Comparison of ENCODE assay signal across 21 cellular contexts in genomic region chr5:89520771-89521170, GRCh38.
DNase-seq lines count a peak whose midpoint lies in the region; FAIRE-seq and TF ChIP-seq lines count a peak whose summit lies in the region.
"Had no signal": no experiment of that assay in that cellular context is flagged by ENCODE, and none has a peak within 500 bp of the region (broad histone marks: within the 10 kb centered on the region; RNA-seq: fewer than 3 reads in every experiment).

No MANE protein-coding gene starts in this region.

- H3K4me1 Mint-ChIP-seq in neural crest cell (no peaks in the 10 kb centered on the region), osteocyte (ENCODE audit: unreplicated experiment) (no peaks in the 10 kb centered on the region)
- H3K4me1 Mint-ChIP-seq: CD14-positive monocyte; CD8-positive, alpha-beta memory T cell; GM23338 had no signal

- peaks cover 6% of the 10 kb centered on the region for H3K36me3 Mint-ChIP-seq in neural crest cell (ENCODE audit: low read depth)
- no peaks in the 10 kb centered on the region for H3K36me3 Mint-ChIP-seq in osteocyte (ENCODE audit: unreplicated experiment)
- H3K36me3 Mint-ChIP-seq: CD14-positive monocyte; CD8-positive, alpha-beta memory T cell had no signal

- no peak for TF ChIP-seq POLR2A in H54 (IDR thresholded peaks at IDR 0.05; ENCODE audit: low read depth, low read length)

- DNase-seq in GM19239 (ENCODE audit: insufficient read length, low spot score) (no peak), astrocyte of the hippocampus (ENCODE audit: low read depth, low spot score) (peak; percentile 43), fibroblast of peridontal ligament (ENCODE audit: extremely low read depth) (peak; percentile 76), neural crest cell (ENCODE audit: low read depth, low spot score) (no peak), C1 segment of cervical spinal cord (lab: John Stamatoyannopoulos, UW) (no peak), H54 (ENCODE audit: insufficient read length, low spot score) (no peak), inferior parietal cortex (ENCODE audit: extremely low spot score) (no peak), osteocyte (ENCODE audit: extremely low spot score, unreplicated experiment) (no peak)
- DNase-seq: CD4-positive, alpha-beta T cell; CD8-positive, alpha-beta memory T cell; DMS 273 treated with DMSO at 0.1 percent for 48 hours; DMS79; EL; GDM1; HFFc6 had no signal

- peaks cover 15% of the 10 kb centered on the region for H3K9me3 Mint-ChIP-seq in neural crest cell
- H3K9me3 Mint-ChIP-seq in osteocyte (ENCODE audit: unreplicated experiment) = peaks cover 10% of the 10 kb centered on the region

- TF ChIP-seq CTCF in neural crest cell (conservative IDR thresholded peaks at IDR 0.05) (no peak), osteocyte (IDR thresholded peaks at IDR 0.05) (no peak)

- peak; percentile 37 for FAIRE-seq in GM19239 (lab: Jason Lieb, UNC)
- FAIRE-seq in H54 (lab: Jason Lieb, UNC) = no peak
- FAIRE-seq: A204.1, D721Med, GM12878 had no signal

- peak overlapping the region; percentile 12 for H3K27ac Mint-ChIP-seq in neural crest cell (ENCODE audit: unreplicated experiment)
- H3K27ac Mint-ChIP-seq in osteocyte (ENCODE audit: unreplicated experiment) = no peak overlapping the region
- H3K27ac Mint-ChIP-seq: B cell; CD14-positive monocyte; CD4-positive, alpha-beta T cell; CD8-positive, alpha-beta memory T cell; GM23338; HFFc6 had no signal

- H3K27me3 Mint-ChIP-seq in neural crest cell (ENCODE audit: low read depth) = no peaks in the 10 kb centered on the region
- H3K27me3 Mint-ChIP-seq in osteocyte (ENCODE audit: unreplicated experiment) = no peaks in the 10 kb centered on the region
- H3K27me3 Mint-ChIP-seq: B cell; CD4-positive, alpha-beta T cell; CD8-positive, alpha-beta memory T cell had no signal

- H3K4me3 Mint-ChIP-seq in neural crest cell (no peak overlapping the region), osteocyte (ENCODE audit: unreplicated experiment) (no peak overlapping the region)
- H3K4me3 Mint-ChIP-seq: B cell; CD14-positive monocyte; CD4-positive, alpha-beta T cell; CD8-positive, alpha-beta memory T cell; GM23338; HFFc6 had no signal

Comparison
In these comparisons a context has a peak if more than half of its experiments do, and no peak if none do; other contexts are left out.
1. DNase-seq: peak in astrocyte of the hippocampus (single experiment) and fibroblast of peridontal ligament (single experiment); none in GM19239 (single experiment), neural crest cell (single experiment), C1 segment of cervical spinal cord (0 of 14), H54 (single experiment), inferior parietal cortex (single experiment) and osteocyte (single experiment).